Comparison of ENCODE assay signal across 19 cellular contexts in the genomic region with DNA sequence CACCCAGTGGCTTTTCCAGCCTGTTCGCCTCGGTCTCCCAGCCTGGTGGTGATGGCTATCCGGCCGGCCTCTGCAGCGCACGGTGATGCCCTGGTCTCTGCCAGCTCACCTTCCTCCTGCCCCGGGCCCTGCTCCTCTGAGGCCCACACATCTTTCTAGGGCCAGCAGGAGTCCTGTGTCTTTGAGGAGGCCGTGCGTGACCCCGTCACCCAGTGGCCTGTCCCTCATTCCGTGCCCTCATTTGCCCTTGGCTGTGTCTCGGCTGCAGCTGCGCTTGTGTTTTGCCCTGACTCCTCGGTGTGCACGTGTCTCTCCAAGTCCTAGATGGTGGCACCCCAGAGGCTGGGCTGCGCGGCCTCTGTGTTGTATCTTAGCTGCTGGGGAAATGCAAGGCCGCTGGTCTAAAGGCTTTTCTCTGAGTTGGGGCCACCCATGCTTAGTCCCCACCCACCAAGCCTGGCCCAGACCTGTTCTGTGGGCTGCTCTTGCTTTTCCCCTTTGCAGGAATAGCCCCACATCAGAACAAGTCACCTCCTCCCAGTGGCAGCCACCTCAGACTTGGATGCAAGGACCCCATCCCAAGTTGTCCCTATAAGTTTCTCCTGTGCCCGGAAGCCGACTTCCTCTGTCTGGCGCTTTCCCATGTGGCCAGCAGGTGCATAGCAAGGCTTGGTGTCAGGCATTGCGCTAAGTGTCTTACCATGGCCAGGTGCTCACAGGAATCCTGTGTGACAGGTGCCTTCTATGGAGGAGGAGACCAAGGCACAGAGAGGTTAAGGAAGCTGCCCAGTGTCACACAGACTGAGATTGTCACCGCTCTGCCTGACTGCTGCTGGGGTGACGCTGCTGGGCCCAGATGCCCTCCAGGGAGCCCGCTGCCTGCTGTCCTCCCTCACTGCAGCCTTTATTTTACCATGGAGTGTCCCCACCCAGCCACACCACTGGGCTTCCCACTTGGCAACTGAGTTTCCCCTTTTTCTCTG.
DNase-seq lines count a peak whose midpoint lies in the region; ATAC-seq, FAIRE-seq and TF ChIP-seq lines count a peak whose summit lies in the region.
"Had no signal": no experiment of that assay in that cellular context is flagged by ENCODE, and none has a peak within 500 bp of the region (broad histone marks: within the 10 kb centered on the region; RNA-seq: fewer than 3 reads in every experiment).

No MANE protein-coding gene starts in this region.

- peak overlapping the region in 3 of 5 experiments; percentile 17 to 76 (median 75) for H3K27ac Mint-ChIP-seq in brain
- H3K27ac Mint-ChIP-seq: activated CD4-positive, alpha-beta T cell treated with anti-CD3 and anti-CD28 coated beads, Interleukin-2, amount 10 ng/mL, durations not matched to agents 24 days and 14 days; activated naive CD8-positive, alpha-beta T cell treated with anti-CD3 and anti-CD28 coated beads for 36 hours; activated T-helper 17 cell treated with anti-CD3 and anti-CD28 coated beads, Interleukin-2, amount 50 U/mL, for 72 hours; nephron progenitor cell; T-cell had no signal

- no peaks in the 10 kb centered on the region for H4K20me1 ChIP-seq in Karpas-422 (ENCODE audit: insufficient read depth, low read depth, low read length)

- intact Hi-C loops in kidney (cut with DNase I) = no loop called here

- peak; percentile 64 for DNase-seq in DMS53 (lab: John Stamatoyannopoulos, UW)
- no peak for DNase-seq in DMS53 treated with DMSO at 0.1 percent for 48 hours (lab: John Stamatoyannopoulos, UW; ENCODE audit: unreplicated experiment)
- DNase-seq in kidney = peak; percentile 61
- no peak for DNase-seq in retinal pigment epithelial cell (ENCODE audit: low read depth)
- no peak for DNase-seq in NCI-H510A treated with DMSO at 0.1 percent for 48 hours (lab: John Stamatoyannopoulos, UW)
- DNase-seq in Karpas-422 = no peak
- DNase-seq: activated CD4-positive, alpha-beta T cell treated with anti-CD3 and anti-CD28 coated beads, Interleukin-2, amount 10 ng/mL, durations not matched to agents 24 days and 14 days; activated naive CD8-positive, alpha-beta T cell treated with anti-CD3 and anti-CD28 coated beads for 36 hours; midbrain; NCI-H2107; nephron progenitor cell; T-cell; upper lobe of left lung had no signal

- no peak for ATAC-seq in HG03097 (IDR thresholded peaks at IDR 0.05; ENCODE audit: low FRiP score, unreplicated experiment)
- ATAC-seq: activated T-helper 17 cell treated with anti-CD3 and anti-CD28 coated beads, Interleukin-2, amount 50 U/mL, for 72 hours; left lobe of liver; T-cell had no signal

- no peaks in the 10 kb centered on the region for H3K9me2 ChIP-seq in Karpas-422 (replicated peaks; ENCODE audit: insufficient read depth, low read length)

- H3K79me2 ChIP-seq in Karpas-422 (ENCODE audit: low read length) = no peaks in the 10 kb centered on the region

- H3K4me3 Mint-ChIP-seq in brain = no peak overlapping the region
- H3K4me3 Mint-ChIP-seq: activated CD4-positive, alpha-beta T cell treated with anti-CD3 and anti-CD28 coated beads, Interleukin-2, amount 10 ng/mL, durations not matched to agents 24 days and 14 days; activated naive CD8-positive, alpha-beta T cell treated with anti-CD3 and anti-CD28 coated beads for 36 hours; activated T-helper 17 cell treated with anti-CD3 and anti-CD28 coated beads, Interleukin-2, amount 50 U/mL, for 72 hours; nephron progenitor cell; T-cell had no signal

- H3K4me3 ChIP-seq in kidney (ENCODE audit: low read length in 2 of 2) (no peak overlapping the region), retinal pigment epithelial cell (ENCODE audit: low read length) (no peak overlapping the region), Karpas-422 (ENCODE audit: low read length) (no peak overlapping the region)
- H3K4me3 ChIP-seq: coronary artery, upper lobe of left lung had no signal

- TF ChIP-seq CTCF in brain (conservative IDR thresholded peaks at IDR 0.05) = no peak
- TF ChIP-seq CTCF in kidney (IDR thresholded peaks at IDR 0.05; ENCODE audit: borderline replicate concordance, extremely low read depth, insufficient read depth) = no peak
- peak; percentile 18 for TF ChIP-seq CTCF in retinal pigment epithelial cell (conservative IDR thresholded peaks at IDR 0.05; ENCODE audit: low read depth, low read length)

- FAIRE-seq in kidney (lab: Jason Lieb, UNC) = no peak

- H3K9me3 ChIP-seq in kidney (ENCODE audit: control insufficient read depth in 1 of 2, low read length in 2 of 2) (no peaks in the 10 kb centered on the region), Karpas-422 (ENCODE audit: low read length) (no peaks in the 10 kb centered on the region)
- H3K9me3 ChIP-seq: upper lobe of left lung had no signal

- H3K27ac ChIP-seq in kidney (ENCODE audit: low read depth in 2 of 2, low read length in 2 of 2) (peak overlapping the region; percentile 8 to 16), Karpas-422 (ENCODE audit: low read length) (no peak overlapping the region)
- H3K27ac ChIP-seq: 22Rv1, coronary artery, upper lobe of left lung had no signal

- H3K4me1 Mint-ChIP-seq in brain = peaks cover 77% of the 10 kb centered on the region
- H3K4me1 Mint-ChIP-seq: activated CD4-positive, alpha-beta T cell treated with anti-CD3 and anti-CD28 coated beads, Interleukin-2, amount 10 ng/mL, durations not matched to agents 24 days and 14 days; activated naive CD8-positive, alpha-beta T cell treated with anti-CD3 and anti-CD28 coated beads for 36 hours; activated T-helper 17 cell treated with anti-CD3 and anti-CD28 coated beads, Interleukin-2, amount 50 U/mL, for 72 hours; T-cell had no signal

- H3K36me3 Mint-ChIP-seq in brain = peaks cover 9% of the 10 kb centered on the region
- H3K36me3 Mint-ChIP-seq: activated naive CD8-positive, alpha-beta T cell treated with anti-CD3 and anti-CD28 coated beads for 36 hours; T-cell had no signal

- H3K9ac ChIP-seq in kidney (ENCODE audit: low read length in 2 of 2) (no peak overlapping the region), Karpas-422 (ENCODE audit: low read length) (no peak overlapping the region)

- H3K36me3 ChIP-seq in kidney (ENCODE audit: control insufficient read depth in 1 of 2, insufficient read depth in 2 of 2, low read length in 2 of 2) = no peaks in the 10 kb centered on the region
- no peaks in the 10 kb centered on the region for H3K36me3 ChIP-seq in Karpas-422 (ENCODE audit: insufficient read depth, low read length)
- H3K36me3 ChIP-seq: upper lobe of left lung had no signal

- peaks cover 0 to 8% (median 5%) of the 10 kb centered on the region in 5 experiments for H3K9me3 Mint-ChIP-seq in brain
- H3K9me3 Mint-ChIP-seq: activated CD4-positive, alpha-beta T cell treated with anti-CD3 and anti-CD28 coated beads, Interleukin-2, amount 10 ng/mL, durations not matched to agents 24 days and 14 days; activated naive CD8-positive, alpha-beta T cell treated with anti-CD3 and anti-CD28 coated beads for 36 hours; activated T-helper 17 cell treated with anti-CD3 and anti-CD28 coated beads, Interleukin-2, amount 50 U/mL, for 72 hours; T-cell had no signal

- H3K4me2 ChIP-seq in Karpas-422 (ENCODE audit: low read depth, low read length, poor library complexity, severe bottlenecking) = no peak overlapping the region

- no peak overlapping the region for H2AFZ ChIP-seq in Karpas-422 (ENCODE audit: low read length)

- H3K27me3 ChIP-seq in Karpas-422 (ENCODE audit: low read length) = no peaks in the 10 kb centered on the region
- H3K27me3 ChIP-seq: upper lobe of left lung had no signal

- H3K4me1 ChIP-seq in kidney (ENCODE audit: control insufficient read depth in 1 of 2, insufficient read depth in 1 of 2, low read depth in 1 of 2, low read length in 2 of 2) (peaks cover 42 to 43% of the 10 kb centered on the region in 2 donors), Karpas-422 (ENCODE audit: low read length) (no peaks in the 10 kb centered on the region)

- H3K27me3 Mint-ChIP-seq in brain = peaks cover 3% of the 10 kb centered on the region
- H3K27me3 Mint-ChIP-seq: activated CD4-positive, alpha-beta T cell treated with anti-CD3 and anti-CD28 coated beads, Interleukin-2, amount 10 ng/mL, durations not matched to agents 24 days and 14 days; activated naive CD8-positive, alpha-beta T cell treated with anti-CD3 and anti-CD28 coated beads for 36 hours had no signal

Comparison
In these comparisons a context has a peak if more than half of its experiments do, and no peak if none do; other contexts are left out.
1. DNase-seq: peak in DMS53 (single experiment) and kidney (single experiment); none in DMS53 treated with DMSO at 0.1 percent for 48 hours (single experiment), retinal pigment epithelial cell (single experiment), NCI-H510A treated with DMSO at 0.1 percent for 48 hours (single experiment) and Karpas-422 (single experiment).